ENCODE assay signal across 2 cellular contexts in genomic region chr7:48004598-48004997, GRCh38.
TF ChIP-seq lines count a peak whose summit lies in the region.

No MANE protein-coding gene starts in this region.

TF ChIP-seq in H1, 55 proteins besides CTCF, POLR2A, EP300 and RAD21 (continued from another document):
- TF ChIP-seq, protein P1, sequence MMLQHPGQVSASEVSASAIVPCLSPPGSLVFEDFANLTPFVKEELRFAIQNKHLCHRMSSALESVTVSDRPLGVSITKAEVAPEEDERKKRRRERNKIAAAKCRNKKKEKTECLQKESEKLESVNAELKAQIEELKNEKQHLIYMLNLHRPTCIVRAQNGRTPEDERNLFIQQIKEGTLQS (IDR thresholded peaks at IDR 0.05; ENCODE audit: insufficient read depth, low read depth, low read length), result no peak
- TF ChIP-seq POLR2AphosphoS5 (IDR thresholded peaks at IDR 0.05; ENCODE audit: low read depth, low read length), result no peak
- no peak for TF ChIP-seq ASH2L (IDR thresholded peaks at IDR 0.05; ENCODE audit: low read length)
- no peak for TF ChIP-seq YY1 (IDR thresholded peaks at IDR 0.05; ENCODE audit: low read depth, low read length)
- TF ChIP-seq TAF1 (IDR thresholded peaks at IDR 0.05; ENCODE audit: low read depth, low read length), result no peak
- no peak for TF ChIP-seq SIX5 (IDR thresholded peaks at IDR 0.05; ENCODE audit: low read depth, low read length)

TF ChIP-seq in SK-N-SH treated with all-trans-retinoic acid at 6 μM for 48 hours, 23 proteins besides CTCF, POLR2A, EP300 and RAD21 (continued from another document):
- TF ChIP-seq ZFP30 (CRISPR knock-in tag; IDR thresholded peaks at IDR 0.05) (no peak), TOX (CRISPR knock-in tag; IDR thresholded peaks at IDR 0.05; ENCODE audit: borderline replicate concordance) (no peak), ESRRG (CRISPR knock-in tag; IDR thresholded peaks at IDR 0.05) (no peak), ISL1 (CRISPR knock-in tag; IDR thresholded peaks at IDR 0.05) (no peak)
- TF ChIP-seq, protein P2, sequence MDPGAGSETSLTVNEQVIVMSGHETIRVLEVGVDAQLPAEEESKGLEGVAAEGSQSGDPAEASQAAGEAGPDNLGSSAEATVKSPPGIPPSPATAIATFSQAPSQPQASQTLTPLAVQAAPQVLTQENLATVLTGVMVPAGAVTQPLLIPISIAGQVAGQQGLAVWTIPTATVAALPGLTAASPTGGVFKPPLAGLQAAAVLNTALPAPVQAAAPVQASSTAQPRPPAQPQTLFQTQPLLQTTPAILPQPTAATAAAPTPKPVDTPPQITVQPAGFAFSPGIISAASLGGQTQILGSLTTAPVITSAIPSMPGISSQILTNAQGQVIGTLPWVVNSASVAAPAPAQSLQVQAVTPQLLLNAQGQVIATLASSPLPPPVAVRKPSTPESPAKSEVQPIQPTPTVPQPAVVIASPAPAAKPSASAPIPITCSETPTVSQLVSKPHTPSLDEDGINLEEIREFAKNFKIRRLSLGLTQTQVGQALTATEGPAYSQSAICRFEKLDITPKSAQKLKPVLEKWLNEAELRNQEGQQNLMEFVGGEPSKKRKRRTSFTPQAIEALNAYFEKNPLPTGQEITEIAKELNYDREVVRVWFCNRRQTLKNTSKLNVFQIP (CRISPR knock-in tag; IDR thresholded peaks at IDR 0.05; ENCODE audit: borderline replicate concordance, low read depth), result no peak
- TF ChIP-seq, protein P3, sequence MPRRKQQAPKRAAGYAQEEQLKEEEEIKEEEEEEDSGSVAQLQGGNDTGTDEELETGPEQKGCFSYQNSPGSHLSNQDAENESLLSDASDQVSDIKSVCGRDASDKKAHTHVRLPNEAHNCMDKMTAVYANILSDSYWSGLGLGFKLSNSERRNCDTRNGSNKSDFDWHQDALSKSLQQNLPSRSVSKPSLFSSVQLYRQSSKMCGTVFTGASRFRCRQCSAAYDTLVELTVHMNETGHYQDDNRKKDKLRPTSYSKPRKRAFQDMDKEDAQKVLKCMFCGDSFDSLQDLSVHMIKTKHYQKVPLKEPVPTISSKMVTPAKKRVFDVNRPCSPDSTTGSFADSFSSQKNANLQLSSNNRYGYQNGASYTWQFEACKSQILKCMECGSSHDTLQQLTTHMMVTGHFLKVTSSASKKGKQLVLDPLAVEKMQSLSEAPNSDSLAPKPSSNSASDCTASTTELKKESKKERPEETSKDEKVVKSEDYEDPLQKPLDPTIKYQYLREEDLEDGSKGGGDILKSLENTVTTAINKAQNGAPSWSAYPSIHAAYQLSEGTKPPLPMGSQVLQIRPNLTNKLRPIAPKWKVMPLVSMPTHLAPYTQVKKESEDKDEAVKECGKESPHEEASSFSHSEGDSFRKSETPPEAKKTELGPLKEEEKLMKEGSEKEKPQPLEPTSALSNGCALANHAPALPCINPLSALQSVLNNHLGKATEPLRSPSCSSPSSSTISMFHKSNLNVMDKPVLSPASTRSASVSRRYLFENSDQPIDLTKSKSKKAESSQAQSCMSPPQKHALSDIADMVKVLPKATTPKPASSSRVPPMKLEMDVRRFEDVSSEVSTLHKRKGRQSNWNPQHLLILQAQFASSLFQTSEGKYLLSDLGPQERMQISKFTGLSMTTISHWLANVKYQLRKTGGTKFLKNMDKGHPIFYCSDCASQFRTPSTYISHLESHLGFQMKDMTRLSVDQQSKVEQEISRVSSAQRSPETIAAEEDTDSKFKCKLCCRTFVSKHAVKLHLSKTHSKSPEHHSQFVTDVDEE (CRISPR knock-in tag; IDR thresholded peaks at IDR 0.05), result no peak
TF ChIP-seq in SK-N-SH treated with all-trans-retinoic acid at 6 μM for 48 hours: peak in this region for 0.
